1 cellular context compared by ENCODE assay signal in the genomic region with DNA sequence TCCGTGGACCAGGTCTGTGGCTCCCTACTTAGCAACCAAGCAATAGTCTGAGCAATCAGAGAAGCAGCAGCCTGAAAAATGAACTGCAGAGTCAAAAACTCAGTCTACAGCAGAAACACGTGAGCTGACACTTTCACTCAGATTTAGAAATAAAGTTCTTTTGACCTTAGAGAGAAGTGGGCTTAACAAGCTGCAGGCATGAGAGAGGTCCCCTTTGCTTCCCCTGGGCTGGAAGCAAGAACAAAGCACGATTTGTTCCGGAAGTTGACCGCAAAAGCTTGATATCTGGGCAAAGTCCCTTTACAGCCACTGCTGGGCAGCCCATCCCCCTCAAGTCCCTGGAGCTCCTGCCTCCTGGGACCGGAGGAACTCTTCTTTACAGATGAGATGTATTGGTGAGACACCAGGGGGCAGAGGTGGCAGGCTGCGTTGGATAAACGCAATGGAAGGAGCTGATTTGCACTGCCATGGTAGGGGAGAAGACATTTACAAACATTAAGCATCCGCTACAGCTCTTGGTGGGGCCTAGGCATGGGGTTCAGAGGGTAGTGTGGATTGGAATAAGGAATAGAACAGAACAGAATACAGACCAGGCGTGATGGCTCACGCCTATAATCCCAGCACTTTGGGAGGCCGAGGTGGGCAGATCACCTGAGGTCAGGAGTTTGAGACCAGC.
TF ChIP-seq lines count a peak whose summit lies in the region.

No MANE protein-coding gene starts in this region.

TF ChIP-seq in HepG2, 621 proteins besides CTCF, POLR2A, EP300 and RAD21 (continued from another document and continues in another):
- TF ChIP-seq, protein P1, sequence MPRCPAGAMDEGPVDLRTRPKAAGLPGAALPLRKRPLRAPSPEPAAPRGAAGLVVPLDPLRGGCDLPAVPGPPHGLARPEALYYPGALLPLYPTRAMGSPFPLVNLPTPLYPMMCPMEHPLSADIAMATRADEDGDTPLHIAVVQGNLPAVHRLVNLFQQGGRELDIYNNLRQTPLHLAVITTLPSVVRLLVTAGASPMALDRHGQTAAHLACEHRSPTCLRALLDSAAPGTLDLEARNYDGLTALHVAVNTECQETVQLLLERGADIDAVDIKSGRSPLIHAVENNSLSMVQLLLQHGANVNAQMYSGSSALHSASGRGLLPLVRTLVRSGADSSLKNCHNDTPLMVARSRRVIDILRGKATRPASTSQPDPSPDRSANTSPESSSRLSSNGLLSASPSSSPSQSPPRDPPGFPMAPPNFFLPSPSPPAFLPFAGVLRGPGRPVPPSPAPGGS (CRISPR knock-in tag; IDR thresholded peaks at IDR 0.05) = 0 out of 2 replicates have a peak, but pooled peaks have one; percentile 29
- TF ChIP-seq FOXA3 (CRISPR knock-in tag; IDR thresholded peaks at IDR 0.05) (peak; percentile 77), ZNF598 (CRISPR knock-in tag; IDR thresholded peaks at IDR 0.05; ENCODE audit: borderline replicate concordance) (0 out of 2 replicates have a peak, but pooled peaks have one; percentile 36), PHF5A (CRISPR knock-in tag; IDR thresholded peaks at IDR 0.05; ENCODE audit: low read depth, unreplicated experiment) (no peak), PITX1 (CRISPR knock-in tag; IDR thresholded peaks at IDR 0.05) (peak; percentile 77; the same call in 1 of the 2 replicates), IRF1 (CRISPR knock-in tag; IDR thresholded peaks at IDR 0.05; ENCODE audit: low read depth) (no peak), NCOA1 (CRISPR knock-in tag; IDR thresholded peaks at IDR 0.05) (peak; percentile 79), NONO (IDR thresholded peaks at IDR 0.05) (no peak), NONO (CRISPR knock-in tag; conservative IDR thresholded peaks at IDR 0.05) (peak; percentile 62), MLXIP (CRISPR knock-in tag; IDR thresholded peaks at IDR 0.05; ENCODE audit: borderline replicate concordance) (no peak), ZNF75D (CRISPR knock-in tag; IDR thresholded peaks at IDR 0.05; ENCODE audit: borderline replicate concordance) (no peak), ISL2 (CRISPR knock-in tag; IDR thresholded peaks at IDR 0.05) (peak; percentile 66), ZNF850 (CRISPR knock-in tag; conservative IDR thresholded peaks at IDR 0.05) (0 out of 2 replicates have a peak, but pooled peaks have one; percentile 20), FOXK1 (CRISPR knock-in tag; IDR thresholded peaks at IDR 0.05; ENCODE audit: borderline replicate concordance, low read depth) (peak; percentile 63; the same call in 1 of the 2 replicates), NBN (conservative IDR thresholded peaks at IDR 0.05) (no peak), MAFG (CRISPR knock-in tag; IDR thresholded peaks at IDR 0.05) (no peak), ASH2L (IDR thresholded peaks at IDR 0.05; ENCODE audit: insufficient read length, low read depth, low read length) (peak; percentile 92), KLF13 (CRISPR knock-in tag; IDR thresholded peaks at IDR 0.05) (no peak), NFIC (IDR thresholded peaks at IDR 0.05; ENCODE audit: low read length) (peak; percentile 52), KLF6 (CRISPR knock-in tag; IDR thresholded peaks at IDR 0.05) (no peak), ZNF674 (CRISPR knock-in tag; IDR thresholded peaks at IDR 0.05; ENCODE audit: low read depth) (0 out of 2 replicates have a peak, but pooled peaks have one; percentile 55), RFXANK (CRISPR knock-in tag; IDR thresholded peaks at IDR 0.05) (peak; percentile 64; the same call in 1 of the 2 replicates), NFKBIZ (CRISPR knock-in tag; IDR thresholded peaks at IDR 0.05) (peak; percentile 71; the same call in 1 of the 2 replicates), ZNF816 (CRISPR knock-in tag; IDR thresholded peaks at IDR 0.05; ENCODE audit: borderline replicate concordance) (peak; percentile 74), ELF3 (CRISPR knock-in tag; IDR thresholded peaks at IDR 0.05) (peak; percentile 96), ZNF589 (CRISPR knock-in tag; conservative IDR thresholded peaks at IDR 0.05) (0 out of 2 replicates have a peak, but pooled peaks have one; percentile 65), MAZ (IDR thresholded peaks at IDR 0.05; ENCODE audit: borderline replicate concordance, low read depth, low read length) (no peak), MAZ (CRISPR knock-in tag; IDR thresholded peaks at IDR 0.05; ENCODE audit: low read depth) (peak; percentile 82), RCOR2 (CRISPR knock-in tag; IDR thresholded peaks at IDR 0.05) (peak; percentile 67; the same call in 1 of the 2 replicates), POLR2G (IDR thresholded peaks at IDR 0.05; ENCODE audit: low read depth, low read length) (peak; percentile 90), U2AF2 (IDR thresholded peaks at IDR 0.05; ENCODE audit: low read depth, low read length) (no peak), ZNF670 (CRISPR knock-in tag; IDR thresholded peaks at IDR 0.05; ENCODE audit: borderline replicate concordance) (peak; percentile 75), ZBTB21 (CRISPR knock-in tag; IDR thresholded peaks at IDR 0.05) (0 out of 2 replicates have a peak, but pooled peaks have one; percentile 13), ZNF770 (CRISPR knock-in tag; IDR thresholded peaks at IDR 0.05) (peak; percentile 61; the same call in 1 of the 2 replicates), SAP130 (CRISPR knock-in tag; IDR thresholded peaks at IDR 0.05; ENCODE audit: low read depth) (peak; percentile 87), SMAD3 (CRISPR knock-in tag; IDR thresholded peaks at IDR 0.05) (peak; percentile 41; the same call in 1 of the 2 replicates), MXD4 (CRISPR knock-in tag; IDR thresholded peaks at IDR 0.05) (no peak), PRMT3 (CRISPR knock-in tag; IDR thresholded peaks at IDR 0.05; ENCODE audit: borderline replicate concordance, low read depth) (peak; percentile 75; the same call in 1 of the 2 replicates), ZNF331 (CRISPR knock-in tag; IDR thresholded peaks at IDR 0.05) (peak; percentile 87)
- TF ChIP-seq, protein P2, sequence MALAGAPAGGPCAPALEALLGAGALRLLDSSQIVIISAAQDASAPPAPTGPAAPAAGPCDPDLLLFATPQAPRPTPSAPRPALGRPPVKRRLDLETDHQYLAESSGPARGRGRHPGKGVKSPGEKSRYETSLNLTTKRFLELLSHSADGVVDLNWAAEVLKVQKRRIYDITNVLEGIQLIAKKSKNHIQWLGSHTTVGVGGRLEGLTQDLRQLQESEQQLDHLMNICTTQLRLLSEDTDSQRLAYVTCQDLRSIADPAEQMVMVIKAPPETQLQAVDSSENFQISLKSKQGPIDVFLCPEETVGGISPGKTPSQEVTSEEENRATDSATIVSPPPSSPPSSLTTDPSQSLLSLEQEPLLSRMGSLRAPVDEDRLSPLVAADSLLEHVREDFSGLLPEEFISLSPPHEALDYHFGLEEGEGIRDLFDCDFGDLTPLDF (CRISPR knock-in tag; IDR thresholded peaks at IDR 0.05) = no peak
- TF ChIP-seq, protein P3, sequence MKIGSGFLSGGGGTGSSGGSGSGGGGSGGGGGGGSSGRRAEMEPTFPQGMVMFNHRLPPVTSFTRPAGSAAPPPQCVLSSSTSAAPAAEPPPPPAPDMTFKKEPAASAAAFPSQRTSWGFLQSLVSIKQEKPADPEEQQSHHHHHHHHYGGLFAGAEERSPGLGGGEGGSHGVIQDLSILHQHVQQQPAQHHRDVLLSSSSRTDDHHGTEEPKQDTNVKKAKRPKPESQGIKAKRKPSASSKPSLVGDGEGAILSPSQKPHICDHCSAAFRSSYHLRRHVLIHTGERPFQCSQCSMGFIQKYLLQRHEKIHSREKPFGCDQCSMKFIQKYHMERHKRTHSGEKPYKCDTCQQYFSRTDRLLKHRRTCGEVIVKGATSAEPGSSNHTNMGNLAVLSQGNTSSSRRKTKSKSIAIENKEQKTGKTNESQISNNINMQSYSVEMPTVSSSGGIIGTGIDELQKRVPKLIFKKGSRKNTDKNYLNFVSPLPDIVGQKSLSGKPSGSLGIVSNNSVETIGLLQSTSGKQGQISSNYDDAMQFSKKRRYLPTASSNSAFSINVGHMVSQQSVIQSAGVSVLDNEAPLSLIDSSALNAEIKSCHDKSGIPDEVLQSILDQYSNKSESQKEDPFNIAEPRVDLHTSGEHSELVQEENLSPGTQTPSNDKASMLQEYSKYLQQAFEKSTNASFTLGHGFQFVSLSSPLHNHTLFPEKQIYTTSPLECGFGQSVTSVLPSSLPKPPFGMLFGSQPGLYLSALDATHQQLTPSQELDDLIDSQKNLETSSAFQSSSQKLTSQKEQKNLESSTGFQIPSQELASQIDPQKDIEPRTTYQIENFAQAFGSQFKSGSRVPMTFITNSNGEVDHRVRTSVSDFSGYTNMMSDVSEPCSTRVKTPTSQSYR (CRISPR knock-in tag; IDR thresholded peaks at IDR 0.05; ENCODE audit: borderline replicate concordance) = peak; percentile 99
- TF ChIP-seq, protein P4, sequence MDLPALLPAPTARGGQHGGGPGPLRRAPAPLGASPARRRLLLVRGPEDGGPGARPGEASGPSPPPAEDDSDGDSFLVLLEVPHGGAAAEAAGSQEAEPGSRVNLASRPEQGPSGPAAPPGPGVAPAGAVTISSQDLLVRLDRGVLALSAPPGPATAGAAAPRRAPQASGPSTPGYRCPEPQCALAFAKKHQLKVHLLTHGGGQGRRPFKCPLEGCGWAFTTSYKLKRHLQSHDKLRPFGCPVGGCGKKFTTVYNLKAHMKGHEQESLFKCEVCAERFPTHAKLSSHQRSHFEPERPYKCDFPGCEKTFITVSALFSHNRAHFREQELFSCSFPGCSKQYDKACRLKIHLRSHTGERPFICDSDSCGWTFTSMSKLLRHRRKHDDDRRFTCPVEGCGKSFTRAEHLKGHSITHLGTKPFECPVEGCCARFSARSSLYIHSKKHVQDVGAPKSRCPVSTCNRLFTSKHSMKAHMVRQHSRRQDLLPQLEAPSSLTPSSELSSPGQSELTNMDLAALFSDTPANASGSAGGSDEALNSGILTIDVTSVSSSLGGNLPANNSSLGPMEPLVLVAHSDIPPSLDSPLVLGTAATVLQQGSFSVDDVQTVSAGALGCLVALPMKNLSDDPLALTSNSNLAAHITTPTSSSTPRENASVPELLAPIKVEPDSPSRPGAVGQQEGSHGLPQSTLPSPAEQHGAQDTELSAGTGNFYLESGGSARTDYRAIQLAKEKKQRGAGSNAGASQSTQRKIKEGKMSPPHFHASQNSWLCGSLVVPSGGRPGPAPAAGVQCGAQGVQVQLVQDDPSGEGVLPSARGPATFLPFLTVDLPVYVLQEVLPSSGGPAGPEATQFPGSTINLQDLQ (CRISPR knock-in tag; IDR thresholded peaks at IDR 0.05) = no peak
- TF ChIP-seq, protein P5, sequence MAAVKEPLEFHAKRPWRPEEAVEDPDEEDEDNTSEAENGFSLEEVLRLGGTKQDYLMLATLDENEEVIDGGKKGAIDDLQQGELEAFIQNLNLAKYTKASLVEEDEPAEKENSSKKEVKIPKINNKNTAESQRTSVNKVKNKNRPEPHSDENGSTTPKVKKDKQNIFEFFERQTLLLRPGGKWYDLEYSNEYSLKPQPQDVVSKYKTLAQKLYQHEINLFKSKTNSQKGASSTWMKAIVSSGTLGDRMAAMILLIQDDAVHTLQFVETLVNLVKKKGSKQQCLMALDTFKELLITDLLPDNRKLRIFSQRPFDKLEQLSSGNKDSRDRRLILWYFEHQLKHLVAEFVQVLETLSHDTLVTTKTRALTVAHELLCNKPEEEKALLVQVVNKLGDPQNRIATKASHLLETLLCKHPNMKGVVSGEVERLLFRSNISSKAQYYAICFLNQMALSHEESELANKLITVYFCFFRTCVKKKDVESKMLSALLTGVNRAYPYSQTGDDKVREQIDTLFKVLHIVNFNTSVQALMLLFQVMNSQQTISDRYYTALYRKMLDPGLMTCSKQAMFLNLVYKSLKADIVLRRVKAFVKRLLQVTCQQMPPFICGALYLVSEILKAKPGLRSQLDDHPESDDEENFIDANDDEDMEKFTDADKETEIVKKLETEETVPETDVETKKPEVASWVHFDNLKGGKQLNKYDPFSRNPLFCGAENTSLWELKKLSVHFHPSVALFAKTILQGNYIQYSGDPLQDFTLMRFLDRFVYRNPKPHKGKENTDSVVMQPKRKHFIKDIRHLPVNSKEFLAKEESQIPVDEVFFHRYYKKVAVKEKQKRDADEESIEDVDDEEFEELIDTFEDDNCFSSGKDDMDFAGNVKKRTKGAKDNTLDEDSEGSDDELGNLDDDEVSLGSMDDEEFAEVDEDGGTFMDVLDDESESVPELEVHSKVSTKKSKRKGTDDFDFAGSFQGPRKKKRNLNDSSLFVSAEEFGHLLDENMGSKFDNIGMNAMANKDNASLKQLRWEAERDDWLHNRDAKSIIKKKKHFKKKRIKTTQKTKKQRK (IDR thresholded peaks at IDR 0.05; ENCODE audit: low read length) = no peak
